28 cellular contexts compared by ENCODE assay signal in genomic region chr1:32782086-32782485, GRCh38. TPM values are rescaled to one million over a fixed set of nuclear protein-coding genes. Genes with fewer than 3 reads are reported as not detected.
DNase-seq lines count a peak whose midpoint lies in the region; ATAC-seq, FAIRE-seq and TF ChIP-seq lines count a peak whose summit lies in the region.
"Had no signal": no experiment of that assay in that cellular context is flagged by ENCODE, and none has a peak within 500 bp of the region (broad histone marks: within the 10 kb centered on the region; RNA-seq: fewer than 3 reads in every experiment).

No MANE protein-coding gene starts in this region.

- no peak for ATAC-seq in CD8-positive, alpha-beta T cell
- ATAC-seq in GM21737 (IDR thresholded peaks at IDR 0.05; ENCODE audit: unreplicated experiment), result no peak
- ATAC-seq: activated T-cell treated with anti-CD3 and anti-CD28 coated beads, Interleukin-2, amount 50 U/mL, for 4 hours; left lobe of liver; naive thymus-derived CD4-positive, alpha-beta T cell had no signal

- peaks cover 52% of the 10 kb centered on the region for H3K4me1 ChIP-seq in PC-9 (replicated peaks; ENCODE audit: insufficient read depth)
- peaks cover 18% of the 10 kb centered on the region for H3K4me1 ChIP-seq in endothelial cell of umbilical vein (ENCODE audit: control insufficient read depth, extremely low read depth, insufficient read depth, low read length)
- H3K4me1 ChIP-seq in sigmoid colon, result no peaks in the 10 kb centered on the region
- H3K4me1 ChIP-seq in CD8-positive, alpha-beta T cell (ENCODE audit: insufficient read depth, low read length), result no peaks in the 10 kb centered on the region
- H3K4me1 ChIP-seq: thyroid gland had no signal

- peak overlapping the region; percentile 78 for H3K27ac ChIP-seq in PC-9
- peak overlapping the region; percentile 42 for H3K27ac ChIP-seq in endothelial cell of umbilical vein (ENCODE audit: insufficient read depth, low read depth, low read length)
- no peak overlapping the region for H3K27ac ChIP-seq in sigmoid colon
- no peak overlapping the region for H3K27ac ChIP-seq in CD8-positive, alpha-beta T cell (ENCODE audit: low read depth, low read length)
- H3K27ac ChIP-seq: SJSA1, thyroid gland had no signal

- peaks cover 91% of the 10 kb centered on the region for H3F3A ChIP-seq in PC-9 (ENCODE audit: insufficient read depth, low read depth)

- POLR2A ChIA-PET in activated CD4-positive, alpha-beta memory T cell treated with anti-CD3 and anti-CD28 coated beads, Interleukin-2, amount 10 ng/mL, durations not matched to agents 7 days and 5 days (lab: Charles Lee), result no interaction called here
- POLR2A ChIA-PET in activated CD4-positive, alpha-beta memory T cell treated with anti-CD3 and anti-CD28 coated beads for 36 hours (lab: Charles Lee), result interaction anchor here (0.6 to 0.8 kb wide), 2 partner anchors 110 to 870 kb away, joined by 3 to 6 read pairs; no protein-coding TSS in a partner anchor
- POLR2A ChIA-PET in PC-9 (lab: Charles Lee; ENCODE audit: unreplicated experiment), result interaction anchor here (0.6 kb wide), 2 partner anchors 21 to 442 kb away, joined by 4 to 6 read pairs; no protein-coding TSS in a partner anchor
- POLR2A ChIA-PET in endothelial cell of umbilical vein (lab: Charles Lee), result no interaction called here
- POLR2A ChIA-PET in CD8-positive, alpha-beta T cell (lab: Charles Lee), result interaction anchor here (0.5 kb wide), 1 partner anchor 12 kb away, joined by 3 read pairs; no protein-coding TSS in a partner anchor

- DNase-seq in activated CD4-positive, alpha-beta memory T cell treated with anti-CD3 and anti-CD28 coated beads, Interleukin-2, amount 10 ng/mL, durations not matched to agents 7 days and 5 days, result no peak
- no peak for DNase-seq in activated CD4-positive, alpha-beta memory T cell treated with anti-CD3 and anti-CD28 coated beads for 36 hours
- DNase-seq in PC-9 (no peak), endothelial cell of umbilical vein (ENCODE audit: low read depth, low spot score) (peak; percentile 26), midbrain (lab: John Stamatoyannopoulos, UW) (peak; percentile 1), sigmoid colon (no peak)
- DNase-seq in CD8-positive, alpha-beta T cell, result no peak
- DNase-seq: 8988T; activated CD4-positive, alpha-beta T cell treated with anti-CD3 and anti-CD28 coated beads for 1 hour; activated T-cell treated with anti-CD3 and anti-CD28 coated beads, Interleukin-2, amount 50 U/mL, for 4 hours; effector CD8-positive, alpha-beta T cell; GDM1; H9; naive thymus-derived CD4-positive, alpha-beta T cell; NCI-H1436 treated with DMSO at 0.1 percent for 48 hours; NCI-H2107; NCI-H82; occipital lobe; thyroid gland had no signal

- CTCF ChIA-PET in activated CD4-positive, alpha-beta memory T cell treated with anti-CD3 and anti-CD28 coated beads, Interleukin-2, amount 10 ng/mL, durations not matched to agents 7 days and 5 days (lab: Charles Lee), result interaction anchor here (0.8 to 2.9 kb wide), 4 partner anchors 9 to 262 kb away, joined by 3 to 13 read pairs (median 8); no protein-coding TSS in a partner anchor
- CTCF ChIA-PET in activated CD4-positive, alpha-beta memory T cell treated with anti-CD3 and anti-CD28 coated beads for 36 hours (lab: Charles Lee), result interaction anchor here (0.9 to 2.6 kb wide), 3 partner anchors 8 to 70 kb away, joined by 4 to 14 read pairs (median 10); no protein-coding TSS in a partner anchor
- CTCF ChIA-PET in PC-9 (lab: Charles Lee) (interaction anchor here (0.6 kb wide), 1 partner anchor 304 kb away, joined by 7 read pairs; no protein-coding TSS in a partner anchor), endothelial cell of umbilical vein (lab: Charles Lee) (interaction anchor here (1.0 to 4.0 kb wide), 4 partner anchors 9 to 304 kb away, joined by 4 to 24 read pairs (median 12); no protein-coding TSS in a partner anchor)
- CTCF ChIA-PET in CD8-positive, alpha-beta T cell (lab: Charles Lee), result interaction anchor here (3.9 kb wide), 1 partner anchor 9 kb away, joined by 34 read pairs; no protein-coding TSS in a partner anchor

- H3K4me2 ChIP-seq in PC-9 (peak overlapping the region; percentile 46; the same call in 1 of the 2 replicates), endothelial cell of umbilical vein (ENCODE audit: insufficient read depth, low read length) (no peak overlapping the region)

- no peaks in the 10 kb centered on the region for H3K27me3 Mint-ChIP-seq in activated CD4-positive, alpha-beta memory T cell treated with anti-CD3 and anti-CD28 coated beads, Interleukin-2, amount 10 ng/mL, durations not matched to agents 7 days and 5 days
- H3K27me3 Mint-ChIP-seq in activated CD4-positive, alpha-beta memory T cell treated with anti-CD3 and anti-CD28 coated beads for 36 hours, result no peaks in the 10 kb centered on the region
- H3K27me3 Mint-ChIP-seq in CD8-positive, alpha-beta T cell (ENCODE audit: low read depth), result no peaks in the 10 kb centered on the region
- H3K27me3 Mint-ChIP-seq: B cell; naive thymus-derived CD4-positive, alpha-beta T cell; stimulated activated naive CD8-positive, alpha-beta T cell treated with anti-CD3 and anti-CD28 coated beads, Interleukin-15, Interleukin-2, amounts not matched to agents 100 ng/mL and 50 ng/mL, for 24 hours had no signal

- 92% methylated on average over 5 of the region's 5 CpGs for WGBS in sigmoid colon, 2 donors

- no peaks in the 10 kb centered on the region for H3K9me3 Mint-ChIP-seq in activated CD4-positive, alpha-beta memory T cell treated with anti-CD3 and anti-CD28 coated beads, Interleukin-2, amount 10 ng/mL, durations not matched to agents 7 days and 5 days
- no peaks in the 10 kb centered on the region for H3K9me3 Mint-ChIP-seq in activated CD4-positive, alpha-beta memory T cell treated with anti-CD3 and anti-CD28 coated beads for 36 hours
- H3K9me3 Mint-ChIP-seq in CD8-positive, alpha-beta T cell, result no peaks in the 10 kb centered on the region
- H3K9me3 Mint-ChIP-seq: activated T-cell treated with anti-CD3 and anti-CD28 coated beads, Interleukin-2, amount 50 U/mL, for 4 hours; H9; naive thymus-derived CD4-positive, alpha-beta T cell; stimulated activated naive CD8-positive, alpha-beta T cell treated with anti-CD3 and anti-CD28 coated beads, Interleukin-15, Interleukin-2, amounts not matched to agents 100 ng/mL and 50 ng/mL, for 24 hours; T-helper 1 cell treated with Interleukin-12 subunit alpha and Interleukin-12 subunit beta and Interleukin-4 antibody, amounts not matched to agents 30 μg/mL and 1 μg/mL, for 36 hours had no signal

- TF ChIP-seq CTCF in PC-9 (conservative IDR thresholded peaks at IDR 0.05) (no peak), endothelial cell of umbilical vein (IDR thresholded peaks at IDR 0.05; ENCODE audit: extremely low read depth in 1 of 2, insufficient read depth in 1 of 2, low read depth in 1 of 2, low read length in 2 of 2) (no peak), sigmoid colon (IDR thresholded peaks at IDR 0.05) (no peak)
- no peak for TF ChIP-seq CTCF in CD8-positive, alpha-beta T cell (IDR thresholded peaks at IDR 0.05)

- H3K9me1 ChIP-seq in endothelial cell of umbilical vein (replicated peaks; ENCODE audit: control insufficient read depth, extremely low read depth, insufficient read depth, low read length), result no peaks in the 10 kb centered on the region

- H3K9ac ChIP-seq in endothelial cell of umbilical vein (replicated peaks; ENCODE audit: extremely low read depth, insufficient read depth, low read length), result no peak overlapping the region

- H3K27me3 ChIP-seq in PC-9 (ENCODE audit: insufficient read depth, low read depth), result no peaks in the 10 kb centered on the region
- H3K27me3 ChIP-seq in endothelial cell of umbilical vein (ENCODE audit: control insufficient read depth in 2 of 2, insufficient read depth in 2 of 2, low read length in 2 of 2), result no peaks in the 10 kb centered on the region
- no peaks in the 10 kb centered on the region for H3K27me3 ChIP-seq in sigmoid colon
- no peaks in the 10 kb centered on the region for H3K27me3 ChIP-seq in CD8-positive, alpha-beta T cell (ENCODE audit: insufficient read depth, low read length)
- H3K27me3 ChIP-seq: SJSA1, thyroid gland had no signal

- intact Hi-C loops in activated CD4-positive, alpha-beta memory T cell treated with anti-CD3 and anti-CD28 coated beads for 36 hours (cut with micrococcal nuclease), result no loop called here
- intact Hi-C loops in PC-9 (cut with micrococcal nuclease; ENCODE audit: unreplicated experiment) (no loop called here), endothelial cell of umbilical vein (cut with micrococcal nuclease) (no loop called here), sigmoid colon (cut with DNase I) (no loop called here)
- intact Hi-C loops in CD8-positive, alpha-beta T cell (cut with DNase I, micrococcal nuclease), result loop anchor here in 1 of 2 experiments (5.0 kb wide), 1 partner anchor 35 kb away; the partner anchor contains the start of genes S100PBP and YARS1

- H4K20me1 ChIP-seq in PC-9 (ENCODE audit: insufficient read depth), result 0 out of 2 replicates have a peak, but pooled peaks cover 4% of the 10 kb centered on the region
- H4K20me1 ChIP-seq in endothelial cell of umbilical vein (replicated peaks; ENCODE audit: control insufficient read depth, extremely low read depth, insufficient read depth, low read length), result no peaks in the 10 kb centered on the region

- H3K9me2 ChIP-seq in PC-9 (ENCODE audit: insufficient read depth), result no peaks in the 10 kb centered on the region

- H3K36me3 ChIP-seq in PC-9 (ENCODE audit: low read depth), result peaks cover 82% of the 10 kb centered on the region
- peaks cover 17 to 27% of the 10 kb centered on the region in 2 experiments for H3K36me3 ChIP-seq in endothelial cell of umbilical vein (ENCODE audit: control insufficient read depth in 2 of 2, extremely low read depth in 1 of 2, insufficient read depth in 2 of 2, low read length in 2 of 2)
- peaks cover 29 to 100% (median 50%) of the 10 kb centered on the region in 4 donors for H3K36me3 ChIP-seq in sigmoid colon
- peaks cover 69% of the 10 kb centered on the region for H3K36me3 ChIP-seq in CD8-positive, alpha-beta T cell (ENCODE audit: insufficient read depth, low read length)

- H2AFZ ChIP-seq in PC-9 (no peak overlapping the region), endothelial cell of umbilical vein (ENCODE audit: low read depth, low read length) (no peak overlapping the region)

- FAIRE-seq in endothelial cell of umbilical vein (lab: Jason Lieb, UNC), result peak; percentile 83
- FAIRE-seq: colon, frontal cortex, TTC549 had no signal

- dilution Hi-C loops in endothelial cell of umbilical vein (cut with MboI; ENCODE audit: extremely low pct_ligation_motif_present, low sequenced_read_pairs), result no loop called here

- BruUV-seq in PC-9 (replicated peaks; lab: Mats Ljungman, UMichigan) (no TSS peak), endothelial cell of umbilical vein (replicated peaks; lab: Mats Ljungman, UMichigan) (no TSS peak)

- peak overlapping the region; percentile 3 for H3K27ac Mint-ChIP-seq in activated CD4-positive, alpha-beta memory T cell treated with anti-CD3 and anti-CD28 coated beads, Interleukin-2, amount 10 ng/mL, durations not matched to agents 7 days and 5 days
- H3K27ac Mint-ChIP-seq in activated CD4-positive, alpha-beta memory T cell treated with anti-CD3 and anti-CD28 coated beads for 36 hours, result no peak overlapping the region
- no peak overlapping the region for H3K27ac Mint-ChIP-seq in CD8-positive, alpha-beta T cell
- H3K27ac Mint-ChIP-seq: B cell; naive thymus-derived CD4-positive, alpha-beta T cell; stimulated activated naive CD8-positive, alpha-beta T cell treated with anti-CD3 and anti-CD28 coated beads, Interleukin-15, Interleukin-2, amounts not matched to agents 100 ng/mL and 50 ng/mL, for 24 hours; T-helper 1 cell treated with Interleukin-12 subunit alpha and Interleukin-12 subunit beta and Interleukin-4 antibody, amounts not matched to agents 30 μg/mL and 1 μg/mL, for 36 hours had no signal

- no peak overlapping the region for H3K4me3 Mint-ChIP-seq in activated CD4-positive, alpha-beta memory T cell treated with anti-CD3 and anti-CD28 coated beads, Interleukin-2, amount 10 ng/mL, durations not matched to agents 7 days and 5 days
- no peak overlapping the region for H3K4me3 Mint-ChIP-seq in activated CD4-positive, alpha-beta memory T cell treated with anti-CD3 and anti-CD28 coated beads for 36 hours
- no peak overlapping the region for H3K4me3 Mint-ChIP-seq in CD8-positive, alpha-beta T cell
- H3K4me3 Mint-ChIP-seq: activated T-cell treated with anti-CD3 and anti-CD28 coated beads, Interleukin-2, amount 50 U/mL, for 4 hours; B cell; H9; naive thymus-derived CD4-positive, alpha-beta T cell; stimulated activated naive CD8-positive, alpha-beta T cell treated with anti-CD3 and anti-CD28 coated beads, Interleukin-15, Interleukin-2, amounts not matched to agents 100 ng/mL and 50 ng/mL, for 24 hours; T-helper 1 cell treated with Interleukin-12 subunit alpha and Interleukin-12 subunit beta and Interleukin-4 antibody, amounts not matched to agents 30 μg/mL and 1 μg/mL, for 36 hours had no signal

- H3K9me3 ChIP-seq in PC-9 (ENCODE audit: insufficient read depth, low read depth) (no peaks in the 10 kb centered on the region), endothelial cell of umbilical vein (replicated peaks; ENCODE audit: control insufficient read depth, insufficient read depth, low read length) (no peaks in the 10 kb centered on the region), sigmoid colon (no peaks in the 10 kb centered on the region)
- no peaks in the 10 kb centered on the region for H3K9me3 ChIP-seq in CD8-positive, alpha-beta T cell (ENCODE audit: low read length)
- H3K9me3 ChIP-seq: SJSA1, thyroid gland had no signal

- H3K36me3 Mint-ChIP-seq in activated CD4-positive, alpha-beta memory T cell treated with anti-CD3 and anti-CD28 coated beads, Interleukin-2, amount 10 ng/mL, durations not matched to agents 7 days and 5 days (ENCODE audit: low read depth), result peaks cover 77% of the 10 kb centered on the region
- peaks cover 57% of the 10 kb centered on the region for H3K36me3 Mint-ChIP-seq in activated CD4-positive, alpha-beta memory T cell treated with anti-CD3 and anti-CD28 coated beads for 36 hours
- peaks cover 89% of the 10 kb centered on the region for H3K36me3 Mint-ChIP-seq in CD8-positive, alpha-beta T cell

- H3K79me2 ChIP-seq in PC-9 (ENCODE audit: low read depth) (peaks cover 37% of the 10 kb centered on the region), endothelial cell of umbilical vein (ENCODE audit: control insufficient read depth, insufficient read depth, low read length) (no peaks in the 10 kb centered on the region)

- H3K4me1 Mint-ChIP-seq in activated CD4-positive, alpha-beta memory T cell treated with anti-CD3 and anti-CD28 coated beads, Interleukin-2, amount 10 ng/mL, durations not matched to agents 7 days and 5 days, result peaks cover 15% of the 10 kb centered on the region
- peaks cover 4% of the 10 kb centered on the region for H3K4me1 Mint-ChIP-seq in activated CD4-positive, alpha-beta memory T cell treated with anti-CD3 and anti-CD28 coated beads for 36 hours (ENCODE audit: low read depth)
- H3K4me1 Mint-ChIP-seq in CD8-positive, alpha-beta T cell (ENCODE audit: low read depth), result no peaks in the 10 kb centered on the region
- H3K4me1 Mint-ChIP-seq: B cell, H9 had no signal

- TF ChIP-seq POLR2A in endothelial cell of umbilical vein (IDR thresholded peaks at IDR 0.05; ENCODE audit: low read depth, low read length), result no peak
- no peak for TF ChIP-seq POLR2A in sigmoid colon (IDR thresholded peaks at IDR 0.05)

- TF ChIP-seq EP300 in sigmoid colon (IDR thresholded peaks at IDR 0.05), result no peak

- H3K4me3 ChIP-seq in PC-9 (no peak overlapping the region), endothelial cell of umbilical vein (replicated peaks in 1 of 3; ENCODE audit: insufficient read depth in 1 of 3, low read depth in 1 of 3, low read length in 3 of 3) (no peak overlapping the region), sigmoid colon (no peak overlapping the region)
- no peak overlapping the region for H3K4me3 ChIP-seq in CD8-positive, alpha-beta T cell (ENCODE audit: low read depth, low read length)
- H3K4me3 ChIP-seq: SJSA1, thyroid gland had no signal

RNA-seq across cellular contexts. Expression of gene YARS1, which starts 35.1 kb away (rescaled TPM):
- total RNA-seq in activated CD4-positive, alpha-beta memory T cell treated with anti-CD3 and anti-CD28 coated beads, Interleukin-2, amount 10 ng/mL, durations not matched to agents 7 days and 5 days, result 100 to 1,000 TPM; 204 to 214 TPM
- 100 to 1,000 TPM; 208 to 213 TPM for total RNA-seq in activated CD4-positive, alpha-beta memory T cell treated with anti-CD3 and anti-CD28 coated beads for 36 hours
- total RNA-seq in PC-9 (2021) (180 and 187 TPM in 2 replicates), endothelial cell of umbilical vein (130 and 144 TPM in 2 replicates), sigmoid colon (10 to 100 TPM; 29.6 to 46.8 (median 37.6) TPM)
- polyA plus RNA-seq in endothelial cell of umbilical vein (31.5 and 38.2 TPM in 2 replicates), sigmoid colon (10 to 100 TPM; 28.7 to 65.2 (median 33.6) TPM)
- polyA plus RNA-seq in endothelial cell of umbilical vein (2011; cell fraction: cytosol; rRNA removed), result 49.4 and 50.9 TPM in 2 replicates
- 102 and 121 TPM in 2 replicates for polyA plus RNA-seq in endothelial cell of umbilical vein (2011; cell fraction: nucleus; rRNA removed)
- 77.2 and 108 TPM in 2 replicates for polyA plus RNA-seq in endothelial cell of umbilical vein (2012)
- 72.1 and 73.4 TPM in 2 replicates for polyA minus RNA-seq in endothelial cell of umbilical vein
- 79.1 TPM for polyA minus RNA-seq in endothelial cell of umbilical vein (2011; cell fraction: cytosol; rRNA and poly(A)+ RNA removed)
- polyA minus RNA-seq in endothelial cell of umbilical vein (2011; cell fraction: nucleus; rRNA and poly(A)+ RNA removed), result 41.4 and 54.8 TPM in 2 replicates
- 100 to 1,000 TPM; 105 to 114 TPM for total RNA-seq in CD8-positive, alpha-beta T cell

RNA-seq across cellular contexts. Expression of gene S100PBP, which starts 35.4 kb away (rescaled TPM):
- total RNA-seq in activated CD4-positive, alpha-beta memory T cell treated with anti-CD3 and anti-CD28 coated beads, Interleukin-2, amount 10 ng/mL, durations not matched to agents 7 days and 5 days, result 10 to 100 TPM; 78.4 to 84.0 TPM
- total RNA-seq in activated CD4-positive, alpha-beta memory T cell treated with anti-CD3 and anti-CD28 coated beads for 36 hours, result 10 to 100 TPM; 30.4 to 32.7 TPM
- total RNA-seq in PC-9 (2021) (42.4 and 47.0 TPM in 2 replicates), endothelial cell of umbilical vein (36.9 and 38.6 TPM in 2 replicates), sigmoid colon (10 to 100 TPM; 25.2 to 50.7 (median 28.9) TPM)
- polyA plus RNA-seq in endothelial cell of umbilical vein (15.4 and 16.4 TPM in 2 replicates), sigmoid colon (10 to 100 TPM in 2 of 3 donors, 1 to 10 TPM in 1; 3.2 to 12.7 (median 10.2) TPM)
- polyA plus RNA-seq in endothelial cell of umbilical vein (2011; cell fraction: cytosol; rRNA removed), result 12.7 and 13.9 TPM in 2 replicates
- 49.7 and 54.6 TPM in 2 replicates for polyA plus RNA-seq in endothelial cell of umbilical vein (2011; cell fraction: nucleus; rRNA removed)
- polyA plus RNA-seq in endothelial cell of umbilical vein (2012), result 16.8 and 17.3 TPM in 2 replicates
- polyA minus RNA-seq in endothelial cell of umbilical vein, result 26.2 and 34.7 TPM in 2 replicates
- 12.7 TPM for polyA minus RNA-seq in endothelial cell of umbilical vein (2011; cell fraction: cytosol; rRNA and poly(A)+ RNA removed)
- polyA minus RNA-seq in endothelial cell of umbilical vein (2011; cell fraction: nucleus; rRNA and poly(A)+ RNA removed), result 27.5 and 47.7 TPM in 2 replicates
- 10 to 100 TPM; 21.2 to 26.6 TPM for total RNA-seq in CD8-positive, alpha-beta T cell

Comparison
In these comparisons a context has a peak if more than half of its experiments do, and no peak if none do; other contexts are left out.
1. POLR2A ChIA-PET loops: an anchor here in activated CD4-positive, alpha-beta memory T cell treated with anti-CD3 and anti-CD28 coated beads for 36 hours (0.6 to 0.8 kb wide), PC-9 (0.6 kb wide) and CD8-positive, alpha-beta T cell (0.5 kb wide); none called in activated CD4-positive, alpha-beta memory T cell treated with anti-CD3 and anti-CD28 coated beads, Interleukin-2, amount 10 ng/mL, durations not matched to agents 7 days and 5 days and endothelial cell of umbilical vein.
2. DNase-seq: peak in endothelial cell of umbilical vein (single experiment) and midbrain (single experiment); none in activated CD4-positive, alpha-beta memory T cell treated with anti-CD3 and anti-CD28 coated beads, Interleukin-2, amount 10 ng/mL, durations not matched to agents 7 days and 5 days (single experiment), activated CD4-positive, alpha-beta memory T cell treated with anti-CD3 and anti-CD28 coated beads for 36 hours (single experiment), PC-9 (0 of 2), sigmoid colon (single experiment) and CD8-positive, alpha-beta T cell (0 of 7).
3. H3K27ac ChIP-seq: peak in PC-9 (single experiment) and endothelial cell of umbilical vein (single experiment); none in sigmoid colon (0 of 4) and CD8-positive, alpha-beta T cell (single experiment).